Comparison of ENCODE assay signal across 18 cellular contexts in the genomic region with DNA sequence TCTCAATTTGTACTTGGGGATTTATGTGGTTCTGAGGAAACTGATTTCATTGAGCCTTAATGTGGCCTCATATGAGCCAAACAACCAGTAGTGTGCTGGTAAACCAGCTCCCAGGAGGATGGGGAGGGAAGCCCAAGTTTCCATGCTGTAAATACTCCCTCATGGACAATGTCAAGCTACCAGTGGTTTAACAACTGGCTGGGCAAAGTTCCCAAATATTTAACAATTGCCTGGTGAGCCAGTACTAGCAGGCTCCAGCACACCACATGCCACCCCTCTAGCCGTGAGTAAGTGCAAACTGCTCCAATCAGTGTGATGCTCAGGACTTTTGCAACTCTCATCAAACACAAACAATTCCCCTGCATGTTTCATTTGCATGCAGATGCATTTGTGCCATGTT. TPM values are rescaled to one million over a fixed set of nuclear protein-coding genes. Genes with fewer than 3 reads are reported as not detected.
DNase-seq lines count a peak whose midpoint lies in the region; TF ChIP-seq lines count a peak whose summit lies in the region.
"Had no signal": no experiment of that assay in that cellular context is flagged by ENCODE, and none has a peak within 500 bp of the region (broad histone marks: within the 10 kb centered on the region; RNA-seq: fewer than 3 reads in every experiment).

No MANE protein-coding gene starts in this region.

- no peaks in the 10 kb centered on the region for H3K9me3 Mint-ChIP-seq in Caco-2 (ENCODE audit: unreplicated experiment)
- H3K9me3 Mint-ChIP-seq in progenitor cell of endocrine pancreas (ENCODE audit: low read depth): no peaks in the 10 kb centered on the region
- H3K9me3 Mint-ChIP-seq: CD4-positive, CD25-positive, alpha-beta regulatory T cell; H9; stimulated activated memory B cell treated with anti-CD40 and anti-IgM and Interleukin-4, amounts not matched to agents 10 μg/mL and 1 μg/mL and 100 μg/mL, for 72 hours had no signal

- H3K36me3 Mint-ChIP-seq in Caco-2 (ENCODE audit: insufficient read depth, unreplicated experiment) (no peaks in the 10 kb centered on the region), progenitor cell of endocrine pancreas (ENCODE audit: insufficient read depth) (no peaks in the 10 kb centered on the region)
- H3K36me3 Mint-ChIP-seq: activated CD8-positive, alpha-beta memory T cell treated with anti-CD3 and anti-CD28 coated beads, Interleukin-2, amount 10 ng/mL, durations not matched to agents 7 days and 5 days; CD4-positive, CD25-positive, alpha-beta regulatory T cell; stimulated activated memory B cell treated with anti-CD40 and anti-IgM and Interleukin-4, amounts not matched to agents 10 μg/mL and 1 μg/mL and 100 μg/mL, for 72 hours had no signal

- H3K4me3 ChIP-seq in adipocyte (ENCODE audit: low read length) (no peak overlapping the region), foreskin fibroblast (ENCODE audit: low read depth in 1 of 2, low read length in 2 of 2) (no peak overlapping the region), Caco-2 (ENCODE audit: low read depth, low read length) (no peak overlapping the region)
- H3K4me3 ChIP-seq: vagina had no signal

- H3K9ac ChIP-seq in adipocyte (ENCODE audit: low read length): no peak overlapping the region

- POLR2A ChIA-PET in Caco-2 (lab: Charles Lee): no interaction called here

- no peak overlapping the region for H3K27ac Mint-ChIP-seq in Caco-2 (ENCODE audit: unreplicated experiment)
- no peak overlapping the region for H3K27ac Mint-ChIP-seq in progenitor cell of endocrine pancreas
- H3K27ac Mint-ChIP-seq: activated CD8-positive, alpha-beta memory T cell treated with anti-CD3 and anti-CD28 coated beads, Interleukin-2, amount 10 ng/mL, durations not matched to agents 7 days and 5 days; CD4-positive, CD25-positive, alpha-beta regulatory T cell; H9; stimulated activated memory B cell treated with anti-CD40 and anti-IgM and Interleukin-4, amounts not matched to agents 10 μg/mL and 1 μg/mL and 100 μg/mL, for 72 hours had no signal

- CTCF ChIA-PET in Caco-2 (lab: Charles Lee): no interaction called here

- H3K27me3 ChIP-seq in adipocyte (replicated peaks; ENCODE audit: control insufficient read depth, insufficient read depth, low read length) (peaks cover 17% of the 10 kb centered on the region), Caco-2 (replicated peaks; ENCODE audit: control insufficient read depth, insufficient read depth, low read length) (no peaks in the 10 kb centered on the region; the same call in 1 of the 2 replicates)
- H3K27me3 ChIP-seq: vagina had no signal

- H3K4me1 ChIP-seq in adipocyte (ENCODE audit: control insufficient read depth, insufficient read depth, low read length) (peaks cover 41% of the 10 kb centered on the region), Caco-2 (no peaks in the 10 kb centered on the region)

- DNase-seq in AG08396 (ENCODE audit: low spot score) (peak; percentile 75), GM03348 (ENCODE audit: low spot score) (peak; percentile 77), adipocyte (ENCODE audit: low read depth) (peak; percentile 70), foreskin fibroblast (peak; percentile 87 to 94), Caco-2 (no peak), erythroblast (lab: John Stamatoyannopoulos, UW) (no peak), progenitor cell of endocrine pancreas (ENCODE audit: low spot score, unreplicated experiment) (no peak), NCI-H2081 (lab: John Stamatoyannopoulos, UW) (no peak)
- DNase-seq: activated CD8-positive, alpha-beta memory T cell treated with anti-CD3 and anti-CD28 coated beads, Interleukin-2, amount 10 ng/mL, durations not matched to agents 7 days and 5 days; activated naive CD4-positive, alpha-beta T cell treated with Interleukin-2 at 50 U/mL for 16 hours; CD4-positive, CD25-positive, alpha-beta regulatory T cell; cerebellar nuclear complex; H9; midbrain; stimulated activated CD4-positive, alpha-beta T cell treated with anti-CD3 and anti-CD28 coated beads, Interleukin-4, amount 100 ng/mL, for 4 hours had no signal

- TF ChIP-seq POLR2A in erythroblast (IDR thresholded peaks at IDR 0.05; ENCODE audit: low read length): no peak

- BruUV-seq in Caco-2 (replicated peaks; lab: Mats Ljungman, UMichigan): no TSS peak

- intact Hi-C loops in Caco-2 (cut with micrococcal nuclease; ENCODE audit: unreplicated experiment): no loop called here

- no peaks in the 10 kb centered on the region for H3K9me3 ChIP-seq in adipocyte (ENCODE audit: control insufficient read depth, low read length)
- H3K9me3 ChIP-seq in Caco-2: no peaks in the 10 kb centered on the region
- H3K9me3 ChIP-seq: vagina had no signal

- H3K4me3 Mint-ChIP-seq in Caco-2 (ENCODE audit: unreplicated experiment) (no peak overlapping the region), progenitor cell of endocrine pancreas (ENCODE audit: low read depth) (no peak overlapping the region)
- H3K4me3 Mint-ChIP-seq: activated CD8-positive, alpha-beta memory T cell treated with anti-CD3 and anti-CD28 coated beads, Interleukin-2, amount 10 ng/mL, durations not matched to agents 7 days and 5 days; CD4-positive, CD25-positive, alpha-beta regulatory T cell; H9; stimulated activated memory B cell treated with anti-CD40 and anti-IgM and Interleukin-4, amounts not matched to agents 10 μg/mL and 1 μg/mL and 100 μg/mL, for 72 hours had no signal

- TF ChIP-seq CTCF in foreskin fibroblast (IDR thresholded peaks at IDR 0.05; ENCODE audit: low read depth, low read length) (no peak), Caco-2 (IDR thresholded peaks at IDR 0.05; ENCODE audit: insufficient read depth in 1 of 2, low read depth in 1 of 2, low read length in 1 of 2, severe bottlenecking in 1 of 2, unreplicated experiment in 1 of 2) (no peak), progenitor cell of endocrine pancreas (IDR thresholded peaks at IDR 0.05; ENCODE audit: unreplicated experiment) (no peak)

- H3K27me3 Mint-ChIP-seq in Caco-2 (ENCODE audit: insufficient read depth, unreplicated experiment): peaks cover 11% of the 10 kb centered on the region
- H3K27me3 Mint-ChIP-seq in progenitor cell of endocrine pancreas: peaks cover 39% of the 10 kb centered on the region

- H3K36me3 ChIP-seq in adipocyte (ENCODE audit: control insufficient read depth, insufficient read depth, low read length, severe bottlenecking) (no peaks in the 10 kb centered on the region), Caco-2 (ENCODE audit: control insufficient read depth, insufficient read depth, low read length) (no peaks in the 10 kb centered on the region)
- H3K36me3 ChIP-seq: vagina had no signal

- H3K4me1 Mint-ChIP-seq in Caco-2 (ENCODE audit: low read depth, unreplicated experiment) (no peaks in the 10 kb centered on the region), progenitor cell of endocrine pancreas (ENCODE audit: low read depth) (no peaks in the 10 kb centered on the region)

RNA-seq across cellular contexts. Expression of gene CDKN1A, which starts 19.2 kb away (rescaled TPM):
- total RNA-seq in Caco-2 (2022) (3.0 and 3.4 TPM in 2 replicates), progenitor cell of endocrine pancreas (12.4 and 24.5 TPM in 2 replicates)

RNA-seq across cellular contexts. Expression of gene RAB44, which starts 38.4 kb away (rescaled TPM):
- total RNA-seq in Caco-2 (2022) (not detected in 2 replicates), progenitor cell of endocrine pancreas (not detected in 2 replicates)
- total RNA-seq: activated CD8-positive, alpha-beta memory T cell treated with anti-CD3 and anti-CD28 coated beads, Interleukin-2, amount 10 ng/mL, durations not matched to agents 7 days and 5 days; epithelial cell of proximal tubule; H9 had no signal

Comparison
In these comparisons a context has a peak if more than half of its experiments do, and no peak if none do; other contexts are left out.
1. DNase-seq: peak in AG08396 (single experiment), GM03348 (single experiment), adipocyte (single experiment) and foreskin fibroblast (2 of 2); none in Caco-2 (0 of 2), erythroblast (0 of 2), progenitor cell of endocrine pancreas (single experiment) and NCI-H2081 (0 of 2).